23 cellular contexts compared by ENCODE assay signal in the genomic region with DNA sequence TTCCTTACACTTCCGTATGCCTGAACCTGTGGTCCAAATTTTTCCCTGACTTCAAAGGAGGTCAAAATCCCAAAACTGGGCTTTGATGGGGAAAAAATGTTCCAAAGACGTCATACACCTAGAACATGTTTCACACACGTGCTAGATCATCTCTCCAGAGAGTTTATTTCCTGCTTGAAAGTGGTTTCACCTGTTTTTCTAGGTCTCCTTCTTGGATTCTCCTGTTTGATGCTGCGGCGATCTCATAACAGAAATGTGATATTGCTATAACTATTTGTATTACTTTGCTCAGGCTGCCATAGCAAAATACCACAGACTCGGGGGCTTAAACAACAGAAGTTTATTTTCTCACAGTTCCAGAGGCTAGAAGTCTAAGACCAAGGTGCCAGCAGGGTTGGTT. TPM values are rescaled to one million over a fixed set of nuclear protein-coding genes. Genes with fewer than 3 reads are reported as not detected.
"Had no signal": no experiment of that assay in that cellular context is flagged by ENCODE, and none has a peak within 500 bp of the region (broad histone marks: within the 10 kb centered on the region; RNA-seq: fewer than 3 reads in every experiment).

No MANE protein-coding gene starts in this region.

- DNase-seq: activated CD4-positive, alpha-beta T cell treated with anti-CD3 and anti-CD28 coated beads for 1 hour; activated CD4-positive, alpha-beta T cell treated with anti-CD3 and anti-CD28 coated beads, Interleukin-2, amount 50 U/mL, for 1 hour; activated T-cell treated with anti-CD3 and anti-CD28 coated beads, Interleukin-2, amount 50 U/mL, for 1 hour; adrenal gland; brain microvascular endothelial cell; central memory CD4-positive, alpha-beta T cell; effector memory CD4-positive, alpha-beta T cell; glutamatergic neuron; immature natural killer cell; left ventricle myocardium inferior; nucleus accumbens; small intestine; stimulated activated CD4-positive, alpha-beta T cell treated with anti-CD3 and anti-CD28 coated beads, Interleukin-4, amount 100 ng/mL, for 1 hour; stimulated activated naive CD4-positive, alpha-beta T cell treated with Interleukin-2 at 50 U/mL for 16 hours; upper lobe of right lung had no signal

- H3K9me3 Mint-ChIP-seq: activated T-helper 17 cell treated with anti-CD3 and anti-CD28 coated beads, Interleukin-2, amount 50 U/mL, for 72 hours; immature natural killer cell; nephron had no signal

- H3K9me3 ChIP-seq: adrenal gland, ascending aorta, esophagus muscularis mucosa, left ventricle myocardium inferior, thoracic aorta, upper lobe of right lung had no signal

- H3K27ac ChIP-seq: adrenal gland, ascending aorta, brain microvascular endothelial cell, esophagus muscularis mucosa, left ventricle myocardium inferior, thoracic aorta, upper lobe of right lung had no signal

- H2AFZ ChIP-seq: hepatocyte had no signal

- H3K36me3 ChIP-seq: adrenal gland, ascending aorta, brain microvascular endothelial cell, esophagus muscularis mucosa, left ventricle myocardium inferior, thoracic aorta, upper lobe of right lung had no signal

- H3K27me3 Mint-ChIP-seq: activated naive CD8-positive, alpha-beta T cell had no signal

- H3K4me3 Mint-ChIP-seq: activated naive CD8-positive, alpha-beta T cell; activated T-helper 17 cell treated with anti-CD3 and anti-CD28 coated beads, Interleukin-2, amount 50 U/mL, for 72 hours; immature natural killer cell; nephron had no signal

- H3K27me3 ChIP-seq: adrenal gland, ascending aorta, brain microvascular endothelial cell, esophagus muscularis mucosa, hepatocyte, upper lobe of right lung had no signal

- H3K4me2 ChIP-seq: hepatocyte had no signal

- H3K36me3 Mint-ChIP-seq: activated naive CD8-positive, alpha-beta T cell had no signal

- H3K79me2 ChIP-seq: hepatocyte had no signal

- H3K4me3 ChIP-seq: adrenal gland, ascending aorta, esophagus muscularis mucosa, hepatocyte, left ventricle myocardium inferior, thoracic aorta, upper lobe of right lung had no signal

- H3K27ac Mint-ChIP-seq: activated naive CD8-positive, alpha-beta T cell; activated T-helper 17 cell treated with anti-CD3 and anti-CD28 coated beads, Interleukin-2, amount 50 U/mL, for 72 hours had no signal

RNA-seq across cellular contexts. Expression of gene TMCC3, which starts 19.7 kb away (rescaled TPM):
- total RNA-seq: T-helper 2 cell treated with Interferon-gamma antibody and Interleukin-4, amounts not matched to agents 100 ng/mL and 5 ng/mL, for 36 hours had no signal
